ENCODE assay signal across 9 cellular contexts in genomic region chr22:32204856-32205722, GRCh38. TPM values are rescaled to one million over a fixed set of nuclear protein-coding genes. Genes with fewer than 3 reads are reported as not detected.
DNase-seq lines count a peak whose midpoint lies in the region; ATAC-seq, FAIRE-seq and TF ChIP-seq lines count a peak whose summit lies in the region.
"Had no signal": no experiment of that assay in that cellular context is flagged by ENCODE, and none has a peak within 500 bp of the region (broad histone marks: within the 10 kb centered on the region; RNA-seq: fewer than 3 reads in every experiment).

Gene RFPL2, minus strand, starts transcription at chr22:32205073. Its CDS starts 2,622 bp downstream, at chr22:32202451.

- POLR2A ChIA-PET in GM12878 (lab: Charles Lee): no interaction called here

- no peaks in the 10 kb centered on the region for H3K36me3 Mint-ChIP-seq in activated CD4-positive, alpha-beta T cell treated with anti-CD3 and anti-CD28 coated beads, Interleukin-2, amount 10 ng/mL, durations not matched to agents 24 days and 14 days (ENCODE audit: low read depth)

- in situ Hi-C loops in GM12878 (cut with MboI): no loop called here

- H3K27ac Mint-ChIP-seq in activated CD4-positive, alpha-beta T cell treated with anti-CD3 and anti-CD28 coated beads, Interleukin-2, amount 10 ng/mL, durations not matched to agents 24 days and 14 days: no peak within 1 kb of the TSS

- no peak within 1 kb of the TSS for H3K9ac ChIP-seq in GM12878 (ENCODE audit: control insufficient read depth, insufficient read depth, low read length)

- no peaks in the 10 kb centered on the region for H3K9me3 Mint-ChIP-seq in activated CD4-positive, alpha-beta T cell treated with anti-CD3 and anti-CD28 coated beads, Interleukin-2, amount 10 ng/mL, durations not matched to agents 24 days and 14 days

- FAIRE-seq in GM12878 (lab: Jason Lieb, UNC): no peak

- intact Hi-C loops in activated CD4-positive, alpha-beta T cell treated with anti-CD3 and anti-CD28 coated beads, Interleukin-2, amount 10 ng/mL, durations not matched to agents 24 days and 14 days (cut with micrococcal nuclease): loop anchor here (5.0 kb wide), 2 partner anchors 103 to 267 kb away; partner anchors contain the start of gene FBXO7
- intact Hi-C loops in GM12878 (cut with micrococcal nuclease; ENCODE audit: unreplicated experiment) (loop anchor here (5.0 to 10.0 kb wide), 3 partner anchors 100 to 267 kb away; partner anchors contain the start of gene FBXO7), sigmoid colon (cut with DNase I) (no loop called here)

- H3K27ac ChIP-seq in GM12878 (ENCODE audit: control insufficient read depth, insufficient read depth): no peak within 1 kb of the TSS
- H3K27ac ChIP-seq in sigmoid colon: no peak within 1 kb of the TSS

- 61% methylated on average over 39 of the region's 41 CpGs for WGBS in GM12878 (ENCODE audit: insufficient coverage, insufficient replicate concordance, low lambda C conversion rate, missing lambda C conversion rate)
- WGBS in sigmoid colon, 2 donors: 70 to 73% methylated on average over 41 of the region's 41 CpGs

- TF ChIP-seq POLR2A in GM12878 (IDR thresholded peaks at IDR 0.05; ENCODE audit: low read depth, low read length) (no peak), sigmoid colon (IDR thresholded peaks at IDR 0.05) (no peak)

- no peaks in the 10 kb centered on the region for H3K79me2 ChIP-seq in GM12878 (ENCODE audit: control insufficient read depth, insufficient read depth, low read length)

- peaks cover 19% of the 10 kb centered on the region for H3K27me3 Mint-ChIP-seq in activated CD4-positive, alpha-beta T cell treated with anti-CD3 and anti-CD28 coated beads, Interleukin-2, amount 10 ng/mL, durations not matched to agents 24 days and 14 days

- TF ChIP-seq RAD21 in GM12878 (IDR thresholded peaks at IDR 0.05; ENCODE audit: insufficient read depth, low read depth, low read length): no peak

- H3K36me3 ChIP-seq in GM12878 (ENCODE audit: control insufficient read depth in 2 of 2, insufficient read depth in 2 of 2, low read length in 1 of 2) (no peaks in the 10 kb centered on the region), sigmoid colon (no peaks in the 10 kb centered on the region)

- H3K27me3 ChIP-seq in GM12878 (replicated peaks in 1 of 2; ENCODE audit: control insufficient read depth in 2 of 2, insufficient read depth in 2 of 2, low read length in 1 of 2): peaks cover 0 to 4% of the 10 kb centered on the region in 2 experiments; a peak in 2 of 4 replicates
- H3K27me3 ChIP-seq in sigmoid colon: peaks cover 12 to 45% (median 14%) of the 10 kb centered on the region in 3 donors

- CTCF ChIA-PET in GM12878 (lab: Yijun Ruan, JAX): no interaction called here

- SMC1A ChIA-PET in GM12878 (lab: Charles Lee; ENCODE audit: uncharacterized antibody, unreplicated experiment): no interaction called here

- H3K9me3 ChIP-seq in GM12878 (replicated peaks; ENCODE audit: control insufficient read depth, insufficient read depth, low read length) (no peaks in the 10 kb centered on the region), sigmoid colon (no peaks in the 10 kb centered on the region)

- ATAC-seq in GM12878 (peak; percentile 53), GM19395 (IDR thresholded peaks at IDR 0.05; ENCODE audit: unreplicated experiment) (no peak)

- TF ChIP-seq EP300 in GM12878 (IDR thresholded peaks at IDR 0.05; ENCODE audit: borderline replicate concordance in 1 of 2, control insufficient read depth in 1 of 2, low read depth in 2 of 2, low read length in 2 of 2) (no peak), sigmoid colon (IDR thresholded peaks at IDR 0.05) (no peak)

- H3K4me2 ChIP-seq in GM12878 (ENCODE audit: control insufficient read depth, insufficient read depth): no peak within 1 kb of the TSS

- peak within 1 kb of the TSS; percentile 68 for H3K4me3 Mint-ChIP-seq in activated CD4-positive, alpha-beta T cell treated with anti-CD3 and anti-CD28 coated beads, Interleukin-2, amount 10 ng/mL, durations not matched to agents 24 days and 14 days

- no peak within 1 kb of the TSS for H2AFZ ChIP-seq in GM12878 (ENCODE audit: control insufficient read depth, low read depth, low read length)

- no peak within 1 kb of the TSS for H3K4me3 ChIP-seq in GM12878
- peak within 1 kb of the TSS in 2 of 4 donors; percentile 8 to 16 for H3K4me3 ChIP-seq in sigmoid colon

- H3K4me1 ChIP-seq in GM12878 (ENCODE audit: control insufficient read depth, insufficient read depth, low read length) (no peaks in the 10 kb centered on the region), sigmoid colon (peaks cover 0 to 16% (median 7%) of the 10 kb centered on the region in 4 donors)

- TF ChIP-seq CTCF in GM12878 (IDR thresholded peaks at IDR 0.05 in 2 of 3, conservative IDR thresholded peaks at IDR 0.05 in 1 of 3; ENCODE audit: control insufficient read depth in 2 of 3, extremely low read depth in 1 of 3, insufficient read depth in 1 of 3, low read depth in 3 of 3, low read length in 3 of 3): no peak
- no peak for TF ChIP-seq CTCF in sigmoid colon (IDR thresholded peaks at IDR 0.05)

- RAD21 ChIA-PET in GM12878 (lab: Charles Lee; ENCODE audit: unreplicated experiment): no interaction called here

- H3K4me1 Mint-ChIP-seq in activated CD4-positive, alpha-beta T cell treated with anti-CD3 and anti-CD28 coated beads, Interleukin-2, amount 10 ng/mL, durations not matched to agents 24 days and 14 days: peaks cover 24% of the 10 kb centered on the region

- BruUV-seq in GM12878 (replicated peaks; lab: Mats Ljungman, UMichigan): no TSS peak

- DNase-seq in activated CD4-positive, alpha-beta T cell treated with anti-CD3 and anti-CD28 coated beads, Interleukin-2, amount 10 ng/mL, durations not matched to agents 24 days and 14 days: peak; percentile 67
- no peak for DNase-seq in activated CD4-positive, alpha-beta T cell treated with anti-CD3 and anti-CD28 coated beads, Interleukin-2, amount 50 U/mL, for 4 hours
- DNase-seq in NCI-H69 (lab: John Stamatoyannopoulos, UW): peak; percentile 92
- no peak for DNase-seq in GM12878 (ENCODE audit: low read depth, low spot score)
- DNase-seq in iPS-NIHi11 (ENCODE audit: low spot score): peak; percentile 90
- peak in 5 of 6 experiments; percentile 26 to 84 (median 47) for DNase-seq in stimulated activated naive CD4-positive, alpha-beta T cell (lab: John Stamatoyannopoulos, UW)
- DNase-seq in sigmoid colon: no peak

- no peaks in the 10 kb centered on the region for H4K20me1 ChIP-seq in GM12878 (ENCODE audit: control insufficient read depth, insufficient read depth)

TF ChIP-seq in GM12878, 131 proteins besides CTCF, POLR2A, EP300 and RAD21 (continues in another document):
- TF ChIP-seq IRF5 (IDR thresholded peaks at IDR 0.05; ENCODE audit: borderline replicate concordance) (no peak), ZSCAN29 (IDR thresholded peaks at IDR 0.05) (no peak), SP1 (IDR thresholded peaks at IDR 0.05; ENCODE audit: low read depth, low read length) (no peak), ZNF217 (IDR thresholded peaks at IDR 0.05) (no peak), MEF2B (IDR thresholded peaks at IDR 0.05; ENCODE audit: partially characterized antibody, poor library complexity, severe bottlenecking) (no peak), SUZ12 (IDR thresholded peaks at IDR 0.05; ENCODE audit: unreplicated experiment) (no peak), CHD4 (IDR thresholded peaks at IDR 0.05) (no peak), PBX3 (IDR thresholded peaks at IDR 0.05; ENCODE audit: insufficient replicate concordance, low read depth, low read length) (no peak)

RNA-seq across cellular contexts. Expression of gene RFPL2, which starts in this region (rescaled TPM):
- total RNA-seq in activated CD4-positive, alpha-beta T cell treated with anti-CD3 and anti-CD28 coated beads, Interleukin-2, amount 10 ng/mL, durations not matched to agents 24 days and 14 days: not detected in 2 replicates
- total RNA-seq in GM12878 (2013; cell fraction: nucleolus; rRNA removed): not detected in 2 replicates
- total RNA-seq in GM12878 (2014; rRNA removed) (not detected in 2 replicates), GM12878 (2014; rRNA removed; fragmentation: Illumina TruSeq; extraction: Trizol) (not detected in 2 replicates), GM12878 (2021) (not detected in 2 replicates), sigmoid colon (not detected)
- polyA plus RNA-seq in GM12878 (2011; ENCODE audit: low read depth): not detected
- polyA plus RNA-seq in GM12878 (2011; rRNA removed) (not detected in 2 replicates), GM12878 (2014; fragmentation: Illumina TruSeq; extraction: Trizol) (not detected in 2 replicates), GM12878 (2014; fragmentation: Nextera tagmentation; extraction: Ambion mirVana) (not detected), GM12878 (2014; rRNA removed) (not detected in 2 replicates), GM12878 (2016; fragmentation: Nextera tagmentation; extraction: Ambion mirVana) (not detected), sigmoid colon (not detected)
- not detected in 2 replicates for polyA plus RNA-seq in GM12878 (2011; cell fraction: cytosol; rRNA removed)
- not detected in 2 replicates for polyA plus RNA-seq in GM12878 (2011; cell fraction: nucleus; rRNA removed)
- polyA plus RNA-seq in GM12878 (2012): not detected in 2 replicates
- polyA minus RNA-seq in GM12878 (2011; rRNA and poly(A)+ RNA removed): not detected in 2 replicates
- polyA minus RNA-seq in GM12878 (2011; cell fraction: cytosol; rRNA and poly(A)+ RNA removed): not detected in 2 replicates
- polyA minus RNA-seq in GM12878 (2011; cell fraction: nucleus; rRNA and poly(A)+ RNA removed): not detected in 2 replicates
- polyA plus RNA-seq: BJ had no signal

Comparison
In these comparisons a context has a peak if more than half of its experiments do, and no peak if none do; other contexts are left out.
1. Peak in DNase-seq in activated CD4-positive, alpha-beta T cell treated with anti-CD3 and anti-CD28 coated beads, Interleukin-2, amount 10 ng/mL, durations not matched to agents 24 days and 14 days; RNA of the gene not detected or under 1 TPM.
2. Peak in ATAC-seq in GM12878; RNA of the gene not detected or under 1 TPM.
3. DNase-seq: peak in NCI-H69 (single experiment), iPS-NIHi11 (single experiment) and stimulated activated naive CD4-positive, alpha-beta T cell (5 of 6); none in activated CD4-positive, alpha-beta T cell treated with anti-CD3 and anti-CD28 coated beads, Interleukin-2, amount 50 U/mL, for 4 hours (0 of 2), GM12878 (single experiment) and sigmoid colon (single experiment).